Comparison of ENCODE assay signal across 8 cellular contexts in genomic region chr4:10063544-10064300, GRCh38. TPM values are rescaled to one million over a fixed set of nuclear protein-coding genes. Genes with fewer than 3 reads are reported as not detected.
DNase-seq lines count a peak whose midpoint lies in the region; ATAC-seq and TF ChIP-seq lines count a peak whose summit lies in the region.
"Had no signal": no experiment of that assay in that cellular context is flagged by ENCODE, and none has a peak within 500 bp of the region (broad histone marks: within the 10 kb centered on the region; RNA-seq: fewer than 3 reads in every experiment).

No MANE protein-coding gene starts in this region.

- peaks cover 10% of the 10 kb centered on the region for H3K4me1 ChIP-seq in GM23338 (ENCODE audit: insufficient read depth)
- peaks cover 3% of the 10 kb centered on the region for H3K4me1 ChIP-seq in NT2/D1 (ENCODE audit: insufficient read depth, insufficient read length)

- no peaks in the 10 kb centered on the region for H3K9me2 ChIP-seq in GM23338 (ENCODE audit: insufficient read depth)

- H3K36me3 Mint-ChIP-seq in GM23338 (ENCODE audit: low read depth) (peaks cover 9% of the 10 kb centered on the region; the same call in 2 of the 3 replicates), natural killer cell (no peaks in the 10 kb centered on the region)

- H3K4me3 ChIP-seq in GM23338 (no peak overlapping the region), NT2/D1 (ENCODE audit: insufficient read length, low read depth) (no peak overlapping the region)

- intact Hi-C loops in natural killer cell (cut with micrococcal nuclease): no loop called here

- H3K4me3 Mint-ChIP-seq in GM23338 (no peak overlapping the region), natural killer cell (no peak overlapping the region)
- H3K4me3 Mint-ChIP-seq in stimulated activated naive CD8-positive, alpha-beta T cell treated with anti-CD3 and anti-CD28 coated beads, Interleukin-15, amount 100 ng/mL, for 72 hours: no peak overlapping the region
- H3K4me3 Mint-ChIP-seq: activated B cell treated with CpG ODN at 0.5 μM for 24 hours had no signal

- DNase-seq in GM23338 (ENCODE audit: low spot score) (peak; percentile 65), NT2/D1 (ENCODE audit: low read depth, low spot score) (peak; percentile 80), natural killer cell (no peak), NCI-H2107 (lab: John Stamatoyannopoulos, UW) (no peak)
- no peak for DNase-seq in stimulated activated naive CD8-positive, alpha-beta T cell treated with anti-CD3 and anti-CD28 coated beads, Interleukin-15, amount 100 ng/mL, for 72 hours
- DNase-seq: activated B cell treated with CpG ODN at 0.5 μM for 24 hours had no signal

- no peaks in the 10 kb centered on the region for H3K27me3 ChIP-seq in GM23338 (ENCODE audit: insufficient read depth)
- H3K27me3 ChIP-seq in NT2/D1 (ENCODE audit: insufficient read depth, insufficient read length): peaks cover 18% of the 10 kb centered on the region

- H3K27me3 Mint-ChIP-seq in GM23338 (ENCODE audit: insufficient read depth, low read depth, poor library complexity) (peaks cover 4% of the 10 kb centered on the region), natural killer cell (ENCODE audit: low read depth in 2 of 2) (no peaks in the 10 kb centered on the region)
- H3K27me3 Mint-ChIP-seq in stimulated activated naive CD8-positive, alpha-beta T cell treated with anti-CD3 and anti-CD28 coated beads, Interleukin-15, amount 100 ng/mL, for 72 hours: no peaks in the 10 kb centered on the region
- H3K27me3 Mint-ChIP-seq: activated B cell treated with CpG ODN at 0.5 μM for 24 hours had no signal

- no peak overlapping the region for H2AFZ ChIP-seq in GM23338

- H3K79me2 ChIP-seq in GM23338 (replicated peaks; ENCODE audit: insufficient read depth): no peaks in the 10 kb centered on the region

- peak; percentile 19 to 71; a peak in 3 of 4 replicates for TF ChIP-seq CTCF in GM23338 (conservative IDR thresholded peaks at IDR 0.05; ENCODE audit: low read depth in 2 of 2)
- no peak for TF ChIP-seq CTCF in natural killer cell (IDR thresholded peaks at IDR 0.05)

- H4K20me1 ChIP-seq in GM23338 (replicated peaks; ENCODE audit: insufficient read depth): no peaks in the 10 kb centered on the region

- H3K9ac ChIP-seq in NT2/D1 (ENCODE audit: insufficient read length, low read depth): peak overlapping the region; percentile 71

- no peaks in the 10 kb centered on the region for H3F3A ChIP-seq in GM23338 (replicated peaks; ENCODE audit: low read depth)

- no peak overlapping the region for H3K4me2 ChIP-seq in GM23338

- H3K4me1 Mint-ChIP-seq in GM23338 (peaks cover 13% of the 10 kb centered on the region), natural killer cell (no peaks in the 10 kb centered on the region)
- no peaks in the 10 kb centered on the region for H3K4me1 Mint-ChIP-seq in stimulated activated naive CD8-positive, alpha-beta T cell treated with anti-CD3 and anti-CD28 coated beads, Interleukin-15, amount 100 ng/mL, for 72 hours
- H3K4me1 Mint-ChIP-seq: activated B cell treated with CpG ODN at 0.5 μM for 24 hours had no signal

- H3K9me3 ChIP-seq in NT2/D1 (ENCODE audit: insufficient read depth, low read length): no peaks in the 10 kb centered on the region

- no peaks in the 10 kb centered on the region for H3K9me3 Mint-ChIP-seq in GM23338
- H3K9me3 Mint-ChIP-seq in natural killer cell: no peaks in the 10 kb centered on the region
- no peaks in the 10 kb centered on the region for H3K9me3 Mint-ChIP-seq in stimulated activated naive CD8-positive, alpha-beta T cell treated with anti-CD3 and anti-CD28 coated beads, Interleukin-15, amount 100 ng/mL, for 72 hours
- H3K9me3 Mint-ChIP-seq: activated B cell treated with CpG ODN at 0.5 μM for 24 hours had no signal

- H3K27ac Mint-ChIP-seq in GM23338: no peak overlapping the region
- H3K27ac Mint-ChIP-seq in natural killer cell: peak overlapping the region; percentile 7 to 14
- no peak overlapping the region for H3K27ac Mint-ChIP-seq in stimulated activated naive CD8-positive, alpha-beta T cell treated with anti-CD3 and anti-CD28 coated beads, Interleukin-15, amount 100 ng/mL, for 72 hours
- H3K27ac Mint-ChIP-seq: activated B cell treated with CpG ODN at 0.5 μM for 24 hours had no signal

- no peak overlapping the region for H3K27ac ChIP-seq in GM23338 (ENCODE audit: low read depth)

- H3K36me3 ChIP-seq in GM23338 (ENCODE audit: insufficient read depth) (no peaks in the 10 kb centered on the region), NT2/D1 (ENCODE audit: insufficient read depth, insufficient read length, low read length) (peaks cover 25% of the 10 kb centered on the region)

- ATAC-seq in GM23338 (peak; percentile 98), esophagus mucosa (peak; percentile 92), natural killer cell (no peak), GM18502 (IDR thresholded peaks at IDR 0.05; ENCODE audit: poor library complexity, unreplicated experiment) (no peak)
- no peak for ATAC-seq in stimulated activated naive CD8-positive, alpha-beta T cell treated with anti-CD3 and anti-CD28 coated beads, Interleukin-15, amount 100 ng/mL, for 72 hours

TF ChIP-seq in GM23338, 12 proteins besides CTCF, POLR2A, EP300 and RAD21:
- TF ChIP-seq EZH2phosphoT487 (IDR thresholded peaks at IDR 0.05; ENCODE audit: unreplicated experiment): no peak
- TF ChIP-seq ZNF462 (CRISPR knock-in tag; IDR thresholded peaks at IDR 0.05): peak; percentile 94

RNA-seq across cellular contexts. Expression of gene SLC2A9, which starts 42.4 kb away (rescaled TPM):
- total RNA-seq in GM23338 (2014; rRNA removed; shearing (Covaris generic)): 0.21 TPM in 1 of 2 replicates, not detected in the other
- 0.17 and 0.40 TPM in 2 replicates for polyA plus RNA-seq in GM23338 (2016; fragmentation: Nextera tagmentation; extraction: Ambion mirVana)
- total RNA-seq in esophagus mucosa (21.5 TPM), natural killer cell (1 to 10 TPM; 1.5 to 5.5 (median 3.9) TPM)

RNA-seq across cellular contexts. Expression of gene WDR1, which starts 52.9 kb away (rescaled TPM):
- total RNA-seq in GM23338 (2014; rRNA removed; shearing (Covaris generic)): 233 and 248 TPM in 2 replicates
- 90.9 and 93.2 TPM in 2 replicates for polyA plus RNA-seq in GM23338 (2016; fragmentation: Nextera tagmentation; extraction: Ambion mirVana)
- total RNA-seq in esophagus mucosa: 253 TPM
- total RNA-seq in natural killer cell: 100 to 1,000 TPM; 411 to 477 (median 468) TPM

Comparison
In these comparisons a context has a peak if more than half of its experiments do, and no peak if none do; other contexts are left out.
1. ATAC-seq: peak in GM23338 (single experiment) and esophagus mucosa (single experiment); none in natural killer cell (0 of 3), stimulated activated naive CD8-positive, alpha-beta T cell treated with anti-CD3 and anti-CD28 coated beads, Interleukin-15, amount 100 ng/mL, for 72 hours (single experiment) and GM18502 (single experiment).
2. DNase-seq: peak in GM23338 (single experiment) and NT2/D1 (single experiment); none in natural killer cell (single experiment), NCI-H2107 (single experiment) and stimulated activated naive CD8-positive, alpha-beta T cell treated with anti-CD3 and anti-CD28 coated beads, Interleukin-15, amount 100 ng/mL, for 72 hours (0 of 2).
3. H3K27ac Mint-ChIP-seq: peak in natural killer cell (2 of 2); none in GM23338 (single experiment) and stimulated activated naive CD8-positive, alpha-beta T cell treated with anti-CD3 and anti-CD28 coated beads, Interleukin-15, amount 100 ng/mL, for 72 hours (0 of 2).